Comparison of ENCODE assay signal across 8 cellular contexts in the genomic region with DNA sequence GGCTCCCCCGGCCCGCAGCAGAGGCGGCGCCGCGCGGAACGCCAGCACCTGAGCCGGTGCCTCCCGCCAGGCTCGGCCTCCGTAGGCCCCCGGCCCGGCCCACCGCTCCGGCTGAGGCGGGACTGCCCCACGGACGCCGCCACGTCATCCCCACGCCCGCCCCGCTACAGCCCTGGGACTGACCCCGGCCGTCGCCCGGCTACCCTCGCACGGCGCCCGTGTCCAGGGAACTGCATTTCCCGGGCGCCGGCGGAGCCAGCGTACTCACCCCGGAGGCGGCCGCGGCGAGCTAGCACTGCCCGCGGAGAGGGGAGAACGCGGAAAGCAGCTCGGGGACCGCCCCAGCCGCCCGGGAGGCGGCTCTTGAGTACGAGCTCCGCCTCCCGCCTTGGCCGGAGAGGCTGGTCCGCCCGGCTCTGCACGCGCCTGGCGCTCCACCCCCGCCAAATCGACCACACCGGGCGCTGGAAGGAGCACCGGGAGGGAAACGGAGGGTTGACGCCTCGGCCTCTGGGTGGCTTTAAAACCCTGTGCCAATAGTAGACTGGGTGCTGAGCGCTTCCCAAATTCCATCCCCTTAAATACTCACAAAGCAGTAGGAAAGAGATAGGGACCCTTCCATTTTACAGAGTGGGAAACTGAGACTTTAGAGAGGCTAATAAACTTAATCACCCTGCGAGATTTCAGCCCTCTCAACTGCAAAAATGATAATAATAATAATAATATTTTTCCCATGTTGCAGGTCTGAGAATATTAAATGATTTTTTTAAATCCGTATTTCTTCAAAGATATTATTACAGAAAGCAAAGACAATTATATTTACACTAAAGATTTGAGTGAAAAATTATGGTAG. TPM values are rescaled to one million over a fixed set of nuclear protein-coding genes. Genes with fewer than 3 reads are reported as not detected.
A peak's percentile ranks its signal among the peaks of the same experiment; 100 is the strongest.
DNase-seq lines count a peak whose midpoint lies in the region; ATAC-seq and TF ChIP-seq lines count a peak whose summit lies in the region.

A gene with protein sequence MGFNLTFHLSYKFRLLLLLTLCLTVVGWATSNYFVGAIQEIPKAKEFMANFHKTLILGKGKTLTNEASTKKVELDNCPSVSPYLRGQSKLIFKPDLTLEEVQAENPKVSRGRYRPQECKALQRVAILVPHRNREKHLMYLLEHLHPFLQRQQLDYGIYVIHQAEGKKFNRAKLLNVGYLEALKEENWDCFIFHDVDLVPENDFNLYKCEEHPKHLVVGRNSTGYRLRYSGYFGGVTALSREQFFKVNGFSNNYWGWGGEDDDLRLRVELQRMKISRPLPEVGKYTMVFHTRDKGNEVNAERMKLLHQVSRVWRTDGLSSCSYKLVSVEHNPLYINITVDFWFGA (minus strand): TSS at position 297 of the 853 bp plus-strand sequence. CDS start 10,779 bp downstream, outside the sequence.

- TF ChIP-seq CTCF in left lung (IDR thresholded peaks at IDR 0.05) = no peak

- peaks cover 34% of the 10 kb centered on the region for H3K4me1 Mint-ChIP-seq in activated CD4-positive, alpha-beta T cell treated with anti-CD3 and anti-CD28 coated beads, Interleukin-2, amount 10 ng/mL, durations not matched to agents 24 days and 14 days
- H3K4me1 Mint-ChIP-seq in dendritic cell treated with granulocyte-macrophage colony-stimulating factor and Interleukin-4, amounts not matched to agents 40 ng/mL and 50 ng/mL, for 4 days (ENCODE audit: low read depth) = peaks cover 26% of the 10 kb centered on the region

- intact Hi-C loops in activated CD4-positive, alpha-beta T cell treated with anti-CD3 and anti-CD28 coated beads, Interleukin-2, amount 10 ng/mL, durations not matched to agents 24 days and 14 days (cut with micrococcal nuclease) = loop anchor here (1.0 to 2.0 kb wide), 7 partner anchors 22 to 359 kb away; partner anchors contain the start of genes ARHGAP31, IGSF11 and TMEM39A
- intact Hi-C loops in dendritic cell treated with granulocyte-macrophage colony-stimulating factor and Interleukin-4, amounts not matched to agents 40 ng/mL and 50 ng/mL, for 4 days (cut with micrococcal nuclease) = loop anchor here (5.0 kb wide), 1 partner anchor 94 kb away; the partner anchor contains the start of gene TEX55
- intact Hi-C loops in left lung (cut with DNase I) = no loop called here

- H3K27ac Mint-ChIP-seq in activated CD4-positive, alpha-beta T cell treated with anti-CD3 and anti-CD28 coated beads, Interleukin-2, amount 10 ng/mL, durations not matched to agents 24 days and 14 days = peak within 1 kb of the TSS; percentile 82
- H3K27ac Mint-ChIP-seq in dendritic cell treated with granulocyte-macrophage colony-stimulating factor and Interleukin-4, amounts not matched to agents 40 ng/mL and 50 ng/mL, for 4 days = peak within 1 kb of the TSS; percentile 87

- H3K27me3 Mint-ChIP-seq in activated CD4-positive, alpha-beta T cell treated with anti-CD3 and anti-CD28 coated beads, Interleukin-2, amount 10 ng/mL, durations not matched to agents 24 days and 14 days = no peaks in the 10 kb centered on the region
- H3K27me3 Mint-ChIP-seq in dendritic cell treated with granulocyte-macrophage colony-stimulating factor and Interleukin-4, amounts not matched to agents 40 ng/mL and 50 ng/mL, for 4 days = no peaks in the 10 kb centered on the region

- H3K4me3 ChIP-seq in left lung = peak within 1 kb of the TSS; percentile 66 to 73

- H3K36me3 ChIP-seq in left lung = peaks cover 0 to 9% of the 10 kb centered on the region in 2 donors

- peaks cover 6 to 47% of the 10 kb centered on the region in 2 donors for H3K4me1 ChIP-seq in left lung

- H3K27me3 ChIP-seq in left lung = no peaks in the 10 kb centered on the region

- ATAC-seq in GM19324 (IDR thresholded peaks at IDR 0.05; ENCODE audit: low FRiP score, unreplicated experiment) (peak; percentile 94), HG03457 (IDR thresholded peaks at IDR 0.05; ENCODE audit: unreplicated experiment) (peak; percentile 81), left lung (peak; percentile 96)

- DNase-seq in C1 segment of cervical spinal cord (lab: John Stamatoyannopoulos, UW) = peak in 13 of 14 donors; percentile 34 to 85 (median 73)
- peak; percentile 40 to 90 for DNase-seq in NCI-H526 (lab: John Stamatoyannopoulos, UW)
- DNase-seq in activated CD4-positive, alpha-beta T cell treated with anti-CD3 and anti-CD28 coated beads, Interleukin-2, amount 10 ng/mL, durations not matched to agents 24 days and 14 days = peak; percentile 94
- peak; percentile 92 to 99 for DNase-seq in left lung
- peak; percentile 57 for DNase-seq in stimulated activated CD4-positive, alpha-beta T cell treated with anti-CD3 and anti-CD28 coated beads, Interleukin-2, amount 100 ng/mL, for 4 hours (ENCODE audit: low read depth)

- peaks cover 12% of the 10 kb centered on the region for H3K36me3 Mint-ChIP-seq in activated CD4-positive, alpha-beta T cell treated with anti-CD3 and anti-CD28 coated beads, Interleukin-2, amount 10 ng/mL, durations not matched to agents 24 days and 14 days (ENCODE audit: low read depth)
- peaks cover 7% of the 10 kb centered on the region for H3K36me3 Mint-ChIP-seq in dendritic cell treated with granulocyte-macrophage colony-stimulating factor and Interleukin-4, amounts not matched to agents 40 ng/mL and 50 ng/mL, for 4 days (ENCODE audit: low read depth)

- H3K9me3 Mint-ChIP-seq in activated CD4-positive, alpha-beta T cell treated with anti-CD3 and anti-CD28 coated beads, Interleukin-2, amount 10 ng/mL, durations not matched to agents 24 days and 14 days = no peaks in the 10 kb centered on the region
- H3K9me3 Mint-ChIP-seq in dendritic cell treated with granulocyte-macrophage colony-stimulating factor and Interleukin-4, amounts not matched to agents 40 ng/mL and 50 ng/mL, for 4 days = no peaks in the 10 kb centered on the region

- peak within 1 kb of the TSS; percentile 93 to 96 for H3K27ac ChIP-seq in left lung

- no peaks in the 10 kb centered on the region for H3K9me3 ChIP-seq in left lung

- H3K4me3 Mint-ChIP-seq in activated CD4-positive, alpha-beta T cell treated with anti-CD3 and anti-CD28 coated beads, Interleukin-2, amount 10 ng/mL, durations not matched to agents 24 days and 14 days = peak within 1 kb of the TSS; percentile 88
- peak within 1 kb of the TSS; percentile 83 for H3K4me3 Mint-ChIP-seq in dendritic cell treated with granulocyte-macrophage colony-stimulating factor and Interleukin-4, amounts not matched to agents 40 ng/mL and 50 ng/mL, for 4 days

RNA-seq across cellular contexts. Expression of the gene that starts here (rescaled TPM):
- total RNA-seq in activated CD4-positive, alpha-beta T cell treated with anti-CD3 and anti-CD28 coated beads, Interleukin-2, amount 10 ng/mL, durations not matched to agents 24 days and 14 days = 14.8 and 15.5 TPM in 2 replicates
- 10 to 100 TPM; 14.9 to 19.3 TPM for total RNA-seq in left lung

Comparison
In these comparisons a context has a peak if more than half of its experiments do, and no peak if none do; other contexts are left out.
1. Peak in every context shown above with its lines: DNase-seq, ATAC-seq, H3K4me3 ChIP-seq and H3K27ac ChIP-seq.
2. intact Hi-C loops: an anchor here in activated CD4-positive, alpha-beta T cell treated with anti-CD3 and anti-CD28 coated beads, Interleukin-2, amount 10 ng/mL, durations not matched to agents 24 days and 14 days (1.0 to 2.0 kb wide) and dendritic cell treated with granulocyte-macrophage colony-stimulating factor and Interleukin-4, amounts not matched to agents 40 ng/mL and 50 ng/mL, for 4 days (5.0 kb wide); none called in left lung.